Comparison of ENCODE assay signal across 8 cellular contexts in genomic region chr17:48577946-48578615, GRCh38. TPM values are rescaled to one million over a fixed set of nuclear protein-coding genes. Genes with fewer than 3 reads are reported as not detected.
DNase-seq lines count a peak whose midpoint lies in the region; ATAC-seq and TF ChIP-seq lines count a peak whose summit lies in the region.

TSS of gene HOXB4 (minus strand) at chr17:48578350. CDS start at chr17:48578319, 31 bp downstream.

- TF ChIP-seq EP300 in upper lobe of left lung (IDR thresholded peaks at IDR 0.05) = no peak

- no peaks in the 10 kb centered on the region for H3K36me3 ChIP-seq in upper lobe of left lung

- POLR2A ChIA-PET in CD4-positive, alpha-beta T cell (lab: Charles Lee) = no interaction called here

- H3K4me1 ChIP-seq in upper lobe of left lung = peaks cover 17 to 30% (median 19%) of the 10 kb centered on the region in 4 donors

- no peaks in the 10 kb centered on the region for H3K36me3 Mint-ChIP-seq in CD4-positive, alpha-beta T cell (ENCODE audit: low read depth)
- peaks cover 9% of the 10 kb centered on the region for H3K36me3 Mint-ChIP-seq in activated CD8-positive, alpha-beta memory T cell treated with anti-CD3 and anti-CD28 coated beads, Interleukin-2, amount 10 ng/mL, durations not matched to agents 7 days and 5 days
- peaks cover 32% of the 10 kb centered on the region for H3K36me3 Mint-ChIP-seq in nephron (ENCODE audit: low read depth)

- no peak for TF ChIP-seq CTCF in CD4-positive, alpha-beta T cell (IDR thresholded peaks at IDR 0.05)
- no peak for TF ChIP-seq CTCF in nephron (IDR thresholded peaks at IDR 0.05; ENCODE audit: unreplicated experiment in 3 of 3)
- TF ChIP-seq CTCF in upper lobe of left lung (IDR thresholded peaks at IDR 0.05) = no peak

- H3K4me3 ChIP-seq in upper lobe of left lung = peak within 1 kb of the TSS; percentile 28 to 57 (median 52)

- ATAC-seq in CD4-positive, alpha-beta T cell (ENCODE audit: poor library complexity) = peak; percentile 72
- ATAC-seq in GM21786 (IDR thresholded peaks at IDR 0.05; ENCODE audit: unreplicated experiment) (peak; percentile 36), esophagus mucosa (peak; percentile 20), upper lobe of left lung (ENCODE audit: low FRiP score in 2 of 2) (peak in 1 of 2 donors; percentile 73), GM19452 (IDR thresholded peaks at IDR 0.05; ENCODE audit: unreplicated experiment) (no peak)
- peak; percentile 89 for ATAC-seq in activated CD8-positive, alpha-beta memory T cell treated with anti-CD3 and anti-CD28 coated beads, Interleukin-2, amount 10 ng/mL, durations not matched to agents 7 days and 5 days

- intact Hi-C loops in CD4-positive, alpha-beta T cell (cut with DNase I, micrococcal nuclease) = no loop called here

- CTCF ChIA-PET in CD4-positive, alpha-beta T cell (lab: Charles Lee) = no interaction called here
- CTCF ChIA-PET in activated CD8-positive, alpha-beta memory T cell treated with anti-CD3 and anti-CD28 coated beads, Interleukin-2, amount 10 ng/mL, durations not matched to agents 7 days and 5 days (lab: Charles Lee) = interaction anchor here (0.9 kb wide), 3 partner anchors 29 to 227 kb away, joined by 3 read pairs; no protein-coding TSS in a partner anchor

- no peak within 1 kb of the TSS for H3K27ac ChIP-seq in CD4-positive, alpha-beta T cell (ENCODE audit: low read depth, low read length)
- H3K27ac ChIP-seq in upper lobe of left lung = peak within 1 kb of the TSS; percentile 80 to 94 (median 86)

- H3K27me3 Mint-ChIP-seq in CD4-positive, alpha-beta T cell = peaks cover 81% of the 10 kb centered on the region
- peaks cover 38% of the 10 kb centered on the region for H3K27me3 Mint-ChIP-seq in activated CD8-positive, alpha-beta memory T cell treated with anti-CD3 and anti-CD28 coated beads, Interleukin-2, amount 10 ng/mL, durations not matched to agents 7 days and 5 days
- H3K27me3 Mint-ChIP-seq in nephron (ENCODE audit: low read depth) = peaks cover 69% of the 10 kb centered on the region

- peaks cover 45% of the 10 kb centered on the region for H3K27me3 ChIP-seq in CD4-positive, alpha-beta T cell (ENCODE audit: control insufficient read depth, insufficient read depth, low read length)
- H3K27me3 ChIP-seq in upper lobe of left lung = peaks cover 0 to 76% (median 39%) of the 10 kb centered on the region in 4 donors

- peak within 1 kb of the TSS; percentile 92 for H3K4me3 Mint-ChIP-seq in CD4-positive, alpha-beta T cell
- peak within 1 kb of the TSS; percentile 93 for H3K4me3 Mint-ChIP-seq in activated CD8-positive, alpha-beta memory T cell treated with anti-CD3 and anti-CD28 coated beads, Interleukin-2, amount 10 ng/mL, durations not matched to agents 7 days and 5 days
- H3K4me3 Mint-ChIP-seq in nephron = peak within 1 kb of the TSS; percentile 93 to 98 (median 94)

- no peak for TF ChIP-seq POLR2A in upper lobe of left lung (IDR thresholded peaks at IDR 0.05)

- DNase-seq in CD4-positive, alpha-beta T cell = peak in 9 of 10 experiments; percentile 31 to 61 (median 47)
- DNase-seq in NCI-H226 (peak; percentile 75), upper lobe of left lung (peak; percentile 74 to 95)
- DNase-seq in activated CD8-positive, alpha-beta memory T cell treated with anti-CD3 and anti-CD28 coated beads, Interleukin-2, amount 10 ng/mL, durations not matched to agents 7 days and 5 days = peak; percentile 87

- 2 to 5% methylated on average over 13 to 27 of the region's 58 CpGs for WGBS in upper lobe of left lung, 2 donors

- no peak within 1 kb of the TSS for H3K27ac Mint-ChIP-seq in CD4-positive, alpha-beta T cell
- peak within 1 kb of the TSS; percentile 89 for H3K27ac Mint-ChIP-seq in activated CD8-positive, alpha-beta memory T cell treated with anti-CD3 and anti-CD28 coated beads, Interleukin-2, amount 10 ng/mL, durations not matched to agents 7 days and 5 days
- peak within 1 kb of the TSS in 1 of 3 experiments; percentile 98 for H3K27ac Mint-ChIP-seq in nephron

- H3K9me3 Mint-ChIP-seq in CD4-positive, alpha-beta T cell = no peaks in the 10 kb centered on the region
- H3K9me3 Mint-ChIP-seq in activated CD8-positive, alpha-beta memory T cell treated with anti-CD3 and anti-CD28 coated beads, Interleukin-2, amount 10 ng/mL, durations not matched to agents 7 days and 5 days (ENCODE audit: low read depth) = no peaks in the 10 kb centered on the region
- no peaks in the 10 kb centered on the region for H3K9me3 Mint-ChIP-seq in nephron

- peaks cover 58% of the 10 kb centered on the region for H3K4me1 Mint-ChIP-seq in CD4-positive, alpha-beta T cell (ENCODE audit: low read depth)
- peaks cover 51% of the 10 kb centered on the region for H3K4me1 Mint-ChIP-seq in activated CD8-positive, alpha-beta memory T cell treated with anti-CD3 and anti-CD28 coated beads, Interleukin-2, amount 10 ng/mL, durations not matched to agents 7 days and 5 days
- H3K4me1 Mint-ChIP-seq in nephron = peaks cover 83% of the 10 kb centered on the region

- no peaks in the 10 kb centered on the region for H3K9me3 ChIP-seq in CD4-positive, alpha-beta T cell (ENCODE audit: control insufficient read depth, low read length)
- no peaks in the 10 kb centered on the region for H3K9me3 ChIP-seq in upper lobe of left lung

RNA-seq across cellular contexts. Expression of gene HOXB4, which starts in this region (rescaled TPM):
- under 1 TPM; 0.16 to 0.17 TPM for total RNA-seq in CD4-positive, alpha-beta T cell
- 1 to 10 TPM; 7.8 TPM for total RNA-seq in activated CD8-positive, alpha-beta memory T cell treated with anti-CD3 and anti-CD28 coated beads, Interleukin-2, amount 10 ng/mL, durations not matched to agents 7 days and 5 days
- 2.4 TPM for total RNA-seq in esophagus mucosa
- 1 to 10 TPM in 4 of 6 donors, under 1 TPM in 2; 0.61 to 5.6 (median 2.0) TPM for total RNA-seq in upper lobe of left lung

Comparison
In these comparisons a context has a peak if more than half of its experiments do, and no peak if none do; other contexts are left out.
1. Peak in DNase-seq and ATAC-seq in CD4-positive, alpha-beta T cell; RNA of the gene not detected or under 1 TPM.